Comparison of ENCODE assay signal across 8 cellular contexts in genomic region chr2:180006781-180007579, GRCh38. TPM values are rescaled to one million over a fixed set of nuclear protein-coding genes. Genes with fewer than 3 reads are reported as not detected.
A peak's percentile ranks its signal among the peaks of the same experiment; 100 is the strongest.
DNase-seq lines count a peak whose midpoint lies in the region; ATAC-seq lines count a peak whose summit lies in the region.

CWC22 (minus strand) TSS chr2:180007297; CDS start chr2:179993341, 13,956 bp downstream.

- peak; percentile 98 for ATAC-seq in GM21381 (IDR thresholded peaks at IDR 0.05; ENCODE audit: unreplicated experiment)
- ATAC-seq in activated CD8-positive, alpha-beta memory T cell treated with anti-CD3 and anti-CD28 coated beads, Interleukin-2, amount 10 ng/mL, durations not matched to agents 7 days and 5 days, result peak; percentile 95

- peak within 1 kb of the TSS; percentile 99 for H3K27ac Mint-ChIP-seq in activated CD8-positive, alpha-beta memory T cell treated with anti-CD3 and anti-CD28 coated beads, Interleukin-2, amount 10 ng/mL, durations not matched to agents 7 days and 5 days

- peak within 1 kb of the TSS; percentile 87 for H4K8ac ChIP-seq in mesenchymal stem cell (ENCODE audit: low read length)

- H3K27me3 Mint-ChIP-seq in activated CD8-positive, alpha-beta memory T cell treated with anti-CD3 and anti-CD28 coated beads, Interleukin-2, amount 10 ng/mL, durations not matched to agents 7 days and 5 days, result no peaks in the 10 kb centered on the region

- peaks cover 7% of the 10 kb centered on the region for H3K36me3 Mint-ChIP-seq in activated CD8-positive, alpha-beta memory T cell treated with anti-CD3 and anti-CD28 coated beads, Interleukin-2, amount 10 ng/mL, durations not matched to agents 7 days and 5 days

- peak within 1 kb of the TSS; percentile 71 for H3K4me2 ChIP-seq in mesenchymal stem cell (ENCODE audit: low read length, poor library complexity, severe bottlenecking)

- H2AFZ ChIP-seq in mesenchymal stem cell (ENCODE audit: low read depth, low read length), result peak within 1 kb of the TSS; percentile 85

- peak within 1 kb of the TSS; percentile 91 for H2BK15ac ChIP-seq in mesenchymal stem cell (ENCODE audit: low read depth, poor library complexity, severe bottlenecking)

- no peak within 1 kb of the TSS for H3K14ac ChIP-seq in mesenchymal stem cell (ENCODE audit: low read length in 2 of 2)

- H3K79me1 ChIP-seq in mesenchymal stem cell (replicated peaks; ENCODE audit: low read length, poor library complexity, severe bottlenecking), result peaks cover 12% of the 10 kb centered on the region

- H2BK12ac ChIP-seq in mesenchymal stem cell (ENCODE audit: low read length in 2 of 2), result no peak within 1 kb of the TSS

- H3K4me1 Mint-ChIP-seq in activated CD8-positive, alpha-beta memory T cell treated with anti-CD3 and anti-CD28 coated beads, Interleukin-2, amount 10 ng/mL, durations not matched to agents 7 days and 5 days, result peaks cover 34% of the 10 kb centered on the region

- peak within 1 kb of the TSS; percentile 87 for H2AK5ac ChIP-seq in mesenchymal stem cell (ENCODE audit: low read length, severe bottlenecking)

- H3K4me3 Mint-ChIP-seq in activated CD8-positive, alpha-beta memory T cell treated with anti-CD3 and anti-CD28 coated beads, Interleukin-2, amount 10 ng/mL, durations not matched to agents 7 days and 5 days, result peak within 1 kb of the TSS; percentile 94

- H3K4me1 ChIP-seq in NT2/D1 (ENCODE audit: insufficient read depth, insufficient read length) (no peaks in the 10 kb centered on the region), endocrine pancreas (ENCODE audit: control insufficient read depth, insufficient read depth, low read length) (peaks cover 7% of the 10 kb centered on the region), mesenchymal stem cell (ENCODE audit: control insufficient read depth, insufficient read depth, low read depth, low read length) (peaks cover 3% of the 10 kb centered on the region)

- peak within 1 kb of the TSS; percentile 86 for H3K27ac ChIP-seq in mesenchymal stem cell (ENCODE audit: low read length, poor library complexity, severe bottlenecking)

- H3K36me3 ChIP-seq in NT2/D1 (ENCODE audit: insufficient read depth, insufficient read length, low read length) (peaks cover 8% of the 10 kb centered on the region), endocrine pancreas (ENCODE audit: control insufficient read depth, insufficient read depth, low read length) (no peaks in the 10 kb centered on the region), mesenchymal stem cell (ENCODE audit: control insufficient read depth in 1 of 2, insufficient read depth in 2 of 2, low read depth in 1 of 2, low read length in 2 of 2) (peaks cover 0 to 3% of the 10 kb centered on the region in 2 experiments)

- H3K23ac ChIP-seq in mesenchymal stem cell (ENCODE audit: low read length in 2 of 2), result no peak within 1 kb of the TSS

- peak within 1 kb of the TSS; percentile 66 to 87 for H3K4ac ChIP-seq in mesenchymal stem cell (ENCODE audit: low read depth in 1 of 2, low read length in 2 of 2)

- H3K9me3 ChIP-seq in NT2/D1 (ENCODE audit: insufficient read depth, low read length), result no peaks in the 10 kb centered on the region
- H3K9me3 ChIP-seq in endocrine pancreas (ENCODE audit: control insufficient read depth, low read length), result no peaks in the 10 kb centered on the region
- H3K9me3 ChIP-seq in mesenchymal stem cell (ENCODE audit: control insufficient read depth, low read length), result no peaks in the 10 kb centered on the region

- H3K18ac ChIP-seq in mesenchymal stem cell (ENCODE audit: low read depth in 1 of 2, low read length in 2 of 2), result peak within 1 kb of the TSS; percentile 88 to 96

- H3K27me3 ChIP-seq in NT2/D1 (ENCODE audit: insufficient read depth, insufficient read length), result no peaks in the 10 kb centered on the region
- no peaks in the 10 kb centered on the region for H3K27me3 ChIP-seq in endocrine pancreas (ENCODE audit: control insufficient read depth, insufficient read depth, low read length)
- H3K27me3 ChIP-seq in mesenchymal stem cell (ENCODE audit: control insufficient read depth in 1 of 2, insufficient read depth in 1 of 2, low read length in 2 of 2), result no peaks in the 10 kb centered on the region

- CTCF ChIA-PET in activated CD8-positive, alpha-beta memory T cell treated with anti-CD3 and anti-CD28 coated beads, Interleukin-2, amount 10 ng/mL, durations not matched to agents 7 days and 5 days (lab: Charles Lee), result no interaction called here

- H3K9ac ChIP-seq in NT2/D1 (ENCODE audit: insufficient read length, low read depth) (peak within 1 kb of the TSS; percentile 96), endocrine pancreas (ENCODE audit: control insufficient read depth, insufficient read depth, low read length) (peak within 1 kb of the TSS; percentile 94), mesenchymal stem cell (ENCODE audit: low read length) (peak within 1 kb of the TSS; percentile 92)

- H4K91ac ChIP-seq in mesenchymal stem cell (ENCODE audit: low read length), result peak within 1 kb of the TSS; percentile 87

- no peaks in the 10 kb centered on the region for H3K9me3 Mint-ChIP-seq in activated CD8-positive, alpha-beta memory T cell treated with anti-CD3 and anti-CD28 coated beads, Interleukin-2, amount 10 ng/mL, durations not matched to agents 7 days and 5 days (ENCODE audit: low read depth)

- H3K4me3 ChIP-seq in NT2/D1 (ENCODE audit: insufficient read length, low read depth), result peak within 1 kb of the TSS; percentile 99
- H3K4me3 ChIP-seq in endocrine pancreas (ENCODE audit: control insufficient read depth, insufficient read depth, low read length), result peak within 1 kb of the TSS; percentile 99
- H3K4me3 ChIP-seq in mesenchymal stem cell (ENCODE audit: insufficient read depth in 1 of 2, low read depth in 1 of 2, low read length in 2 of 2), result peak within 1 kb of the TSS; percentile 94

- peak; percentile 92 for DNase-seq in COR-L47 (lab: John Stamatoyannopoulos, UW)
- DNase-seq in HUDEP-2 (lab: John Stamatoyannopoulos, UW; ENCODE audit: unreplicated experiment in 76 of 76), result peak in 74 of 76 experiments; percentile 24 to 92 (median 76)
- DNase-seq in NT2/D1 (ENCODE audit: low read depth, low spot score), result peak; percentile 80
- peak; percentile 93 for DNase-seq in activated CD8-positive, alpha-beta memory T cell treated with anti-CD3 and anti-CD28 coated beads, Interleukin-2, amount 10 ng/mL, durations not matched to agents 7 days and 5 days
- peak; percentile 94 for DNase-seq in mesenchymal stem cell
- DNase-seq in stimulated activated CD8-positive, alpha-beta memory T cell treated with anti-CD3 and anti-CD28 coated beads, Interleukin-12 subunit alpha, Interleukin-12 subunit beta, amount 100 ng/mL, for 4 hours (ENCODE audit: low read depth), result peak; percentile 64

- H2BK5ac ChIP-seq in mesenchymal stem cell (ENCODE audit: low read depth, low read length, poor library complexity, severe bottlenecking), result peak within 1 kb of the TSS; percentile 91

- H2BK120ac ChIP-seq in mesenchymal stem cell (ENCODE audit: low read depth, low read length), result peak within 1 kb of the TSS; percentile 92

- under 1% methylated on average over 37 of the region's 46 CpGs for WGBS in mesenchymal stem cell

RNA-seq across cellular contexts. Expression of gene CWC22, which starts in this region (rescaled TPM):
- total RNA-seq in activated CD8-positive, alpha-beta memory T cell treated with anti-CD3 and anti-CD28 coated beads, Interleukin-2, amount 10 ng/mL, durations not matched to agents 7 days and 5 days, result 10 to 100 TPM; 18.2 to 24.0 TPM
- 14.3 TPM for polyA plus RNA-seq in mesenchymal stem cell (2013, experiment 1 of 2)
- 14.1 TPM for polyA plus RNA-seq in mesenchymal stem cell (2013, experiment 2 of 2)

Comparison
In these comparisons a context has a peak if more than half of its experiments do, and no peak if none do; other contexts are left out.
1. Peak in every context shown above with its lines: DNase-seq, ATAC-seq, H3K4me3 ChIP-seq and H3K27ac ChIP-seq.